In the genomic region with DNA sequence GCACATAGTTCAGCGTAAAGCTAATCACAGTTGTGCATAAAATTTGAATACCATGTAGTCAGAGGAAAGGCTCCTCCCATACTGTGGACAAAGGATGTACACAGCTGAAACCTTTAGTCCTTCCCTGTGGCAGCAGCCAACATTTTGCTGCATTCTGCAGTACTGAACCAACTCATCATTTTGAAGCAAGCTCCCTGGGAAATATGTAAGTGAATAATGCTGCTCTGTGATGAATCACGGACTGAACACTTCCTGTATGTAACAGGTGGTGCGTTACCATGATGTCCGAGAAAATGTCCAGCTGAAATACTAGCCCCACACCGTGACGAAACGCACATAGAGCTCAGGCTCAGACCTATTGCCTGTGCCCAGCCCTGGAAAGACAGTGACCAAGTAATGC, we compare ENCODE assay signal across 22 cellular contexts.
DNase-seq lines count a peak whose midpoint lies in the region; ATAC-seq and TF ChIP-seq lines count a peak whose summit lies in the region.
"Had no signal": no experiment of that assay in that cellular context is flagged by ENCODE, and none has a peak within 500 bp of the region (broad histone marks: within the 10 kb centered on the region; RNA-seq: fewer than 3 reads in every experiment).

No MANE protein-coding gene starts in this region.

- no peak overlapping the region for H3K4me3 ChIP-seq in mammary epithelial cell (replicated peaks in 1 of 3; ENCODE audit: insufficient read depth in 1 of 3, low read depth in 2 of 3, low read length in 3 of 3)
- H3K4me3 ChIP-seq: dorsolateral prefrontal cortex, hepatocyte, suprapubic skin had no signal

- intact Hi-C loops in MCF 10A (cut with micrococcal nuclease): no loop called here
- intact Hi-C loops in mammary epithelial cell (cut with micrococcal nuclease): no loop called here

- POLR2A ChIA-PET in MCF 10A (lab: Yijun Ruan, JAX): interaction anchor here (1.4 kb wide), 1 partner anchor 11 kb away, joined by 5 read pairs; no protein-coding TSS in a partner anchor

- H3K4me1 Mint-ChIP-seq in MCF 10A (ENCODE audit: insufficient read depth, unreplicated experiment) (peaks cover 4% of the 10 kb centered on the region), chondrocyte (ENCODE audit: low read depth) (peaks cover 14% of the 10 kb centered on the region)
- H3K4me1 Mint-ChIP-seq: activated naive CD4-positive, alpha-beta T cell treated with anti-CD3 and anti-CD28 coated beads, Interleukin-2, amount 50 U/mL, for 24 hours had no signal

- no peaks in the 10 kb centered on the region for H3K27me3 ChIP-seq in mammary epithelial cell (ENCODE audit: insufficient read depth, low read length)
- H3K27me3 ChIP-seq: dorsolateral prefrontal cortex, hepatocyte, suprapubic skin had no signal

- H3K27ac ChIP-seq in mammary epithelial cell (ENCODE audit: insufficient read depth, low read depth, low read length): no peak overlapping the region
- H3K27ac ChIP-seq: 22Rv1, dorsolateral prefrontal cortex, hepatocyte, suprapubic skin had no signal

- BruUV-seq in MCF 10A (replicated peaks; lab: Mats Ljungman, UMichigan) (no TSS peak), mammary epithelial cell (replicated peaks; lab: Mats Ljungman, UMichigan) (no TSS peak)

- no peak overlapping the region for H3K4me2 ChIP-seq in mammary epithelial cell (ENCODE audit: insufficient read depth, low read depth, low read length)
- H3K4me2 ChIP-seq: hepatocyte had no signal

- DNase-seq in MCF 10A (ENCODE audit: unreplicated experiment) (peak; percentile 27), mammary epithelial cell (no peak), chondrocyte (ENCODE audit: low spot score) (no peak), kidney tubule cell (ENCODE audit: low spot score) (peak; percentile 18), middle frontal gyrus (ENCODE audit: extremely low spot score, low spot score) (no peak)
- DNase-seq: activated CD8-positive, alpha-beta T cell treated with anti-CD3 and anti-CD28 coated beads for 36 hours; activated T-cell treated with anti-CD3 and anti-CD28 coated beads, Interleukin-2, amount 50 U/mL, for 4 hours; C1 segment of cervical spinal cord; dorsolateral prefrontal cortex; KBM-7; mesenchymal stem cell; NCI-H1092; NCI-H524; SHP77 had no signal

- H3K27ac Mint-ChIP-seq in MCF 10A (ENCODE audit: low read depth, unreplicated experiment) (no peak overlapping the region), chondrocyte (ENCODE audit: unreplicated experiment) (peak overlapping the region; percentile 34)
- H3K27ac Mint-ChIP-seq: activated CD8-positive, alpha-beta T cell treated with anti-CD3 and anti-CD28 coated beads for 36 hours; activated naive CD4-positive, alpha-beta T cell treated with anti-CD3 and anti-CD28 coated beads, Interleukin-2, amount 50 U/mL, for 24 hours had no signal

- CTCF ChIA-PET in MCF 10A (lab: Yijun Ruan, JAX) (interaction anchor here (0.7 kb wide), 1 partner anchor 238 kb away, joined by 3 read pairs; no protein-coding TSS in a partner anchor), mammary epithelial cell (lab: Charles Lee; ENCODE audit: low non-redundant PET) (no interaction called here)

- no peaks in the 10 kb centered on the region for H3K79me2 ChIP-seq in mammary epithelial cell (ENCODE audit: insufficient read depth, low read length)
- H3K79me2 ChIP-seq: hepatocyte had no signal

- no peak for ATAC-seq in GM21515 (IDR thresholded peaks at IDR 0.05; ENCODE audit: unreplicated experiment)
- no peak for ATAC-seq in GM19023 (IDR thresholded peaks at IDR 0.05; ENCODE audit: unreplicated experiment)
- no peak for ATAC-seq in HG03432 (IDR thresholded peaks at IDR 0.05; ENCODE audit: unreplicated experiment)
- ATAC-seq: activated CD8-positive, alpha-beta T cell treated with anti-CD3 and anti-CD28 coated beads for 36 hours; activated T-cell treated with anti-CD3 and anti-CD28 coated beads, Interleukin-2, amount 50 U/mL, for 4 hours; esophagus mucosa had no signal

- no peaks in the 10 kb centered on the region for H3K4me1 ChIP-seq in mammary epithelial cell (ENCODE audit: insufficient read depth, low read length)
- H3K4me1 ChIP-seq: suprapubic skin had no signal

- H3K27me3 Mint-ChIP-seq in MCF 10A (ENCODE audit: insufficient read depth, unreplicated experiment) (no peaks in the 10 kb centered on the region), chondrocyte (ENCODE audit: low read depth) (no peaks in the 10 kb centered on the region)
- H3K27me3 Mint-ChIP-seq: activated CD8-positive, alpha-beta T cell treated with anti-CD3 and anti-CD28 coated beads for 36 hours; activated naive CD4-positive, alpha-beta T cell treated with anti-CD3 and anti-CD28 coated beads, Interleukin-2, amount 50 U/mL, for 24 hours had no signal

- in situ Hi-C loops in mammary epithelial cell (cut with MboI; ENCODE audit: low sequenced_read_pairs in 2 of 2): no loop called here

- H3K36me3 ChIP-seq in mammary epithelial cell (ENCODE audit: insufficient read depth, low read length): no peaks in the 10 kb centered on the region
- H3K36me3 ChIP-seq: suprapubic skin had no signal

- H3K9ac ChIP-seq in mammary epithelial cell (ENCODE audit: insufficient read depth, low read length): no peak overlapping the region

- H3K9me3 Mint-ChIP-seq in MCF 10A (ENCODE audit: unreplicated experiment) (no peaks in the 10 kb centered on the region), chondrocyte (ENCODE audit: low read depth) (no peaks in the 10 kb centered on the region)
- H3K9me3 Mint-ChIP-seq: activated CD8-positive, alpha-beta T cell treated with anti-CD3 and anti-CD28 coated beads for 36 hours; activated naive CD4-positive, alpha-beta T cell treated with anti-CD3 and anti-CD28 coated beads, Interleukin-2, amount 50 U/mL, for 24 hours; activated T-cell treated with anti-CD3 and anti-CD28 coated beads, Interleukin-2, amount 50 U/mL, for 4 hours had no signal

- no peak overlapping the region for H2AFZ ChIP-seq in mammary epithelial cell (ENCODE audit: low read depth, low read length)
- H2AFZ ChIP-seq: hepatocyte had no signal

- peaks cover 23% of the 10 kb centered on the region for H3K36me3 Mint-ChIP-seq in MCF 10A (ENCODE audit: insufficient read depth, unreplicated experiment)
- peaks cover 5% of the 10 kb centered on the region for H3K36me3 Mint-ChIP-seq in chondrocyte (ENCODE audit: low read depth)
- H3K36me3 Mint-ChIP-seq: activated naive CD4-positive, alpha-beta T cell treated with anti-CD3 and anti-CD28 coated beads, Interleukin-2, amount 50 U/mL, for 24 hours had no signal

- TF ChIP-seq CTCF in MCF 10A (IDR thresholded peaks at IDR 0.05; ENCODE audit: unreplicated experiment): no peak
- TF ChIP-seq CTCF in mammary epithelial cell (conservative IDR thresholded peaks at IDR 0.05 in 1 of 2, IDR thresholded peaks at IDR 0.05 in 1 of 2; ENCODE audit: extremely low read depth in 1 of 2, insufficient read depth in 1 of 2, low read depth in 1 of 2, low read length in 2 of 2): no peak
- TF ChIP-seq CTCF in chondrocyte (IDR thresholded peaks at IDR 0.05): no peak

- WGBS in mammary epithelial cell (ENCODE audit: low coverage, missing lambda C conversion rate): 93% methylated on average over 7 of the region's 7 CpGs

- no peak overlapping the region for H3K4me3 Mint-ChIP-seq in MCF 10A (ENCODE audit: unreplicated experiment)
- H3K4me3 Mint-ChIP-seq in chondrocyte (ENCODE audit: unreplicated experiment): no peak overlapping the region
- H3K4me3 Mint-ChIP-seq: activated CD8-positive, alpha-beta T cell treated with anti-CD3 and anti-CD28 coated beads for 36 hours; activated naive CD4-positive, alpha-beta T cell treated with anti-CD3 and anti-CD28 coated beads, Interleukin-2, amount 50 U/mL, for 24 hours; activated T-cell treated with anti-CD3 and anti-CD28 coated beads, Interleukin-2, amount 50 U/mL, for 4 hours had no signal

- H4K20me1 ChIP-seq in mammary epithelial cell (ENCODE audit: insufficient read depth, low read length): no peaks in the 10 kb centered on the region

- no peaks in the 10 kb centered on the region for H3K9me3 ChIP-seq in mammary epithelial cell (replicated peaks; ENCODE audit: insufficient read depth, low read length)
- H3K9me3 ChIP-seq: suprapubic skin had no signal

- dilution Hi-C loops in mammary epithelial cell (cut with HindIII; ENCODE audit: low sequenced_read_pairs): no loop called here

Comparison
In these comparisons a context has a peak if more than half of its experiments do, and no peak if none do; other contexts are left out.
1. DNase-seq: peak in MCF 10A (single experiment) and kidney tubule cell (single experiment); none in mammary epithelial cell (single experiment), chondrocyte (single experiment) and middle frontal gyrus (single experiment).